In the genomic region with DNA sequence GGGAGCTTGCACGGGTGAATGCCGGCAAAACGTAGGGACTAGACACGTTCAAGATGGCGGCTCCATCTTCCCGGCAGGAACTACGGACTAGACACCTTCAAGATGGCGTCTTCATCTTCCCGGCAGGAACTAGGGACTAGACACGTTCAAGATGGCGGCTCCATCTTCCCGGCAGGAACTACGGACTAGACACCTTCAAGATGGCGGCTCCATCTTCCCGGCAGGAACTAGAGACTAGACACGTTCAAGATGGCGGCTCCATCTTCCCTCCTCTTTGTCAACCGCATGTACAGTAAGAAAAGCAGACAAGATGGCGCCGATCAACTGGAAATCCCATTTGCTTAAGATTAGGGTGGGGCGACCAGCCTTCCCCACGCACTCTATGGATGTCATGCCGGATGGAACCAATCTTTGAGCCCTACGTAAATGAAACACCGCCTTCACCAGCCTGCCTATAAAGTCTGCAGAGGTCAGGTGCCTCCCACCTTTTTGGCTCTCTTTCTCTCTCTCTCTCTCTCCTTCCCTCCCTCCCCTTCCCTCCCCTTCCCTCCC, we compare ENCODE assay signal across 8 cellular contexts.
DNase-seq lines count a peak whose midpoint lies in the region; ATAC-seq, FAIRE-seq and TF ChIP-seq lines count a peak whose summit lies in the region.

No MANE protein-coding gene starts in this region.

- CTCF ChIA-PET in activated CD4-positive, alpha-beta memory T cell treated with anti-CD3 and anti-CD28 coated beads, Interleukin-2, amount 10 ng/mL, durations not matched to agents 7 days and 5 days (lab: Charles Lee) = no interaction called here
- CTCF ChIA-PET in endothelial cell of umbilical vein (lab: Charles Lee) = no interaction called here

- no peak overlapping the region for H3K4me2 ChIP-seq in endothelial cell of umbilical vein (ENCODE audit: insufficient read depth, low read length)

- H3K27ac Mint-ChIP-seq in activated CD4-positive, alpha-beta memory T cell treated with anti-CD3 and anti-CD28 coated beads, Interleukin-2, amount 10 ng/mL, durations not matched to agents 7 days and 5 days = no peak overlapping the region
- peak overlapping the region; percentile 95 to 100 (median 99) for H3K27ac Mint-ChIP-seq in nephron

- H3K36me3 Mint-ChIP-seq in activated CD4-positive, alpha-beta memory T cell treated with anti-CD3 and anti-CD28 coated beads, Interleukin-2, amount 10 ng/mL, durations not matched to agents 7 days and 5 days (ENCODE audit: low read depth) = peaks cover 4% of the 10 kb centered on the region
- H3K36me3 Mint-ChIP-seq in nephron (ENCODE audit: low read depth) = peaks cover 13% of the 10 kb centered on the region

- no peak overlapping the region for H3K9ac ChIP-seq in endothelial cell of umbilical vein (replicated peaks; ENCODE audit: extremely low read depth, insufficient read depth, low read length)

- H3K36me3 ChIP-seq in endothelial cell of umbilical vein (ENCODE audit: control insufficient read depth in 2 of 2, extremely low read depth in 1 of 2, insufficient read depth in 2 of 2, low read length in 2 of 2) (no peaks in the 10 kb centered on the region), thyroid gland (no peaks in the 10 kb centered on the region)

- H3K4me1 Mint-ChIP-seq in activated CD4-positive, alpha-beta memory T cell treated with anti-CD3 and anti-CD28 coated beads, Interleukin-2, amount 10 ng/mL, durations not matched to agents 7 days and 5 days = no peaks in the 10 kb centered on the region
- H3K4me1 Mint-ChIP-seq in nephron = peaks cover 13% of the 10 kb centered on the region

- H3K4me3 Mint-ChIP-seq in activated CD4-positive, alpha-beta memory T cell treated with anti-CD3 and anti-CD28 coated beads, Interleukin-2, amount 10 ng/mL, durations not matched to agents 7 days and 5 days = peak overlapping the region; percentile 17
- peak overlapping the region; percentile 90 to 95 (median 93) for H3K4me3 Mint-ChIP-seq in nephron

- no peak overlapping the region for H2AFZ ChIP-seq in endothelial cell of umbilical vein (ENCODE audit: low read depth, low read length)

- TF ChIP-seq POLR2A in endothelial cell of umbilical vein (IDR thresholded peaks at IDR 0.05; ENCODE audit: low read depth, low read length) (no peak), thyroid gland (IDR thresholded peaks at IDR 0.05) (no peak)

- peak; percentile 91 for FAIRE-seq in endothelial cell of umbilical vein (lab: Jason Lieb, UNC)

- no peaks in the 10 kb centered on the region for H4K20me1 ChIP-seq in endothelial cell of umbilical vein (replicated peaks; ENCODE audit: control insufficient read depth, extremely low read depth, insufficient read depth, low read length)

- H3K27ac ChIP-seq in endothelial cell of umbilical vein (ENCODE audit: insufficient read depth, low read depth, low read length) (no peak overlapping the region), thyroid gland (peak overlapping the region in 1 of 3 donors; percentile 56)

- 77 to 78% methylated on average over 25 of the region's 25 CpGs for WGBS in thyroid gland, 2 donors

- H3K4me1 ChIP-seq in endothelial cell of umbilical vein (ENCODE audit: control insufficient read depth, extremely low read depth, insufficient read depth, low read length) (no peaks in the 10 kb centered on the region), thyroid gland (peaks cover 0 to 8% of the 10 kb centered on the region in 2 donors)

- H3K9me1 ChIP-seq in endothelial cell of umbilical vein (replicated peaks; ENCODE audit: control insufficient read depth, extremely low read depth, insufficient read depth, low read length) = no peaks in the 10 kb centered on the region

- POLR2A ChIA-PET in activated CD4-positive, alpha-beta memory T cell treated with anti-CD3 and anti-CD28 coated beads, Interleukin-2, amount 10 ng/mL, durations not matched to agents 7 days and 5 days (lab: Charles Lee) = no interaction called here
- POLR2A ChIA-PET in endothelial cell of umbilical vein (lab: Charles Lee) = no interaction called here

- peak; percentile 89 for ATAC-seq in GM19397 (IDR thresholded peaks at IDR 0.05; ENCODE audit: unreplicated experiment)

- H3K9me3 Mint-ChIP-seq in activated CD4-positive, alpha-beta memory T cell treated with anti-CD3 and anti-CD28 coated beads, Interleukin-2, amount 10 ng/mL, durations not matched to agents 7 days and 5 days = peaks cover 29% of the 10 kb centered on the region
- H3K9me3 Mint-ChIP-seq in nephron = peaks cover 20% of the 10 kb centered on the region

- DNase-seq in CD1c-positive myeloid dendritic cell (ENCODE audit: extremely low spot score) = peak; percentile 37
- peak; percentile 97 for DNase-seq in LNCaP clone FGC (ENCODE audit: low read depth)
- DNase-seq in activated CD4-positive, alpha-beta memory T cell treated with anti-CD3 and anti-CD28 coated beads, Interleukin-2, amount 10 ng/mL, durations not matched to agents 7 days and 5 days = peak; percentile 46
- no peak for DNase-seq in endothelial cell of umbilical vein (ENCODE audit: low read depth, low spot score)
- DNase-seq in thyroid gland = peak; percentile 45 to 61
- DNase-seq in DMS79 treated with DMSO at 0.1 percent for 48 hours (lab: John Stamatoyannopoulos, UW) = no peak

- no peaks in the 10 kb centered on the region for H3K27me3 Mint-ChIP-seq in activated CD4-positive, alpha-beta memory T cell treated with anti-CD3 and anti-CD28 coated beads, Interleukin-2, amount 10 ng/mL, durations not matched to agents 7 days and 5 days
- no peaks in the 10 kb centered on the region for H3K27me3 Mint-ChIP-seq in nephron (ENCODE audit: low read depth)

- no peaks in the 10 kb centered on the region for H3K79me2 ChIP-seq in endothelial cell of umbilical vein (ENCODE audit: control insufficient read depth, insufficient read depth, low read length)

- H3K9me3 ChIP-seq in endothelial cell of umbilical vein (replicated peaks; ENCODE audit: control insufficient read depth, insufficient read depth, low read length) = peaks cover 4% of the 10 kb centered on the region
- H3K9me3 ChIP-seq in thyroid gland = no peaks in the 10 kb centered on the region

- dilution Hi-C loops in endothelial cell of umbilical vein (cut with MboI; ENCODE audit: extremely low pct_ligation_motif_present, low sequenced_read_pairs) = no loop called here

- no peak for TF ChIP-seq CTCF in LNCaP clone FGC (IDR thresholded peaks at IDR 0.05; ENCODE audit: control insufficient read depth, extremely low read depth, insufficient read depth)
- TF ChIP-seq CTCF in endothelial cell of umbilical vein (IDR thresholded peaks at IDR 0.05; ENCODE audit: extremely low read depth in 1 of 2, insufficient read depth in 1 of 2, low read depth in 1 of 2, low read length in 2 of 2) = no peak
- no peak for TF ChIP-seq CTCF in nephron (IDR thresholded peaks at IDR 0.05; ENCODE audit: unreplicated experiment in 3 of 3)
- TF ChIP-seq CTCF in thyroid gland (IDR thresholded peaks at IDR 0.05) = no peak

- BruUV-seq in endothelial cell of umbilical vein (replicated peaks; lab: Mats Ljungman, UMichigan) = no TSS peak

- H3K27me3 ChIP-seq in endothelial cell of umbilical vein (ENCODE audit: control insufficient read depth in 2 of 2, insufficient read depth in 2 of 2, low read length in 2 of 2) = no peaks in the 10 kb centered on the region
- H3K27me3 ChIP-seq in thyroid gland = no peaks in the 10 kb centered on the region

- peak overlapping the region; percentile 33 for H3K4me3 ChIP-seq in LNCaP clone FGC (ENCODE audit: low read depth, low read length)
- H3K4me3 ChIP-seq in endothelial cell of umbilical vein (replicated peaks in 1 of 3; ENCODE audit: insufficient read depth in 1 of 3, low read depth in 1 of 3, low read length in 3 of 3) = no peak overlapping the region
- H3K4me3 ChIP-seq in thyroid gland (replicated peaks in 1 of 3) = peak overlapping the region in 1 of 3 donors; percentile 14

- intact Hi-C loops in endothelial cell of umbilical vein (cut with micrococcal nuclease) = no loop called here
- intact Hi-C loops in thyroid gland (cut with DNase I) = loop anchor here (10.0 kb wide), 1 partner anchor 1335 kb away; no protein-coding TSS in a partner anchor

TF ChIP-seq in endothelial cell of umbilical vein, 7 proteins besides CTCF, POLR2A, EP300 and RAD21:
- TF ChIP-seq MYC (IDR thresholded peaks at IDR 0.05; ENCODE audit: low read depth, low read length) (no peak), EZH2 (IDR thresholded peaks at IDR 0.05; ENCODE audit: borderline replicate concordance, low read depth, low read length, severe bottlenecking) (no peak)

Comparison
In these comparisons a context has a peak if more than half of its experiments do, and no peak if none do; other contexts are left out.
1. DNase-seq: peak in CD1c-positive myeloid dendritic cell (single experiment), LNCaP clone FGC (single experiment), activated CD4-positive, alpha-beta memory T cell treated with anti-CD3 and anti-CD28 coated beads, Interleukin-2, amount 10 ng/mL, durations not matched to agents 7 days and 5 days (single experiment) and thyroid gland (2 of 2); none in endothelial cell of umbilical vein (single experiment) and DMS79 treated with DMSO at 0.1 percent for 48 hours (single experiment).